24 cellular contexts compared by ENCODE assay signal in the genomic region with DNA sequence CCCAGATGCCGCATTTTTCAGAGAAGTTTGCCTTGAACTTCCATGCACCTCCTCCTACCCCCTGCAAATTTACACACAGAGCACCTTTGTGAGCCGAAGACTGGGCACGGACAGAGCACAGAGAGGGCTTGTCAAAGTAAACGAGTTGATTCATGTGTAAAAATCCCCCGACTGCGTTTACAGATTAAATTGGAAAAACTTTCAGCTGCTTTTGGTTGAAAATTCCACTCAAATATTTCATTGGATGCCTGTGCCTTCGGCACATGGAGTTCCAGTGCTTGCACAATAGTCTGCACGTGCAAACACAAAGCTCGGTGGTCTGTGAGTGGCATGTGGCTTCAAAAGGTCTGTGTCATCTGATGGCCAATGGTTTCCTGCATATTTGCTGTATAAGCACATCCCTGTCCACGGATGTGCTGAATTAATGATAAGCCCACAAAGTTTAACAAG.
DNase-seq lines count a peak whose midpoint lies in the region; ATAC-seq and TF ChIP-seq lines count a peak whose summit lies in the region.
"Had no signal": no experiment of that assay in that cellular context is flagged by ENCODE, and none has a peak within 500 bp of the region (broad histone marks: within the 10 kb centered on the region; RNA-seq: fewer than 3 reads in every experiment).

No MANE protein-coding gene starts in this region.

- 14 to 16% methylated on average over 10 of the region's 10 CpGs for WGBS in GM23248 (ENCODE audit: low coverage in 1 of 2, low lambda C conversion rate in 2 of 2, missing lambda C conversion rate in 2 of 2), 2 experiments

- TF ChIP-seq CTCF in fibroblast of lung (conservative IDR thresholded peaks at IDR 0.05 in 1 of 2, IDR thresholded peaks at IDR 0.05 in 1 of 2; ENCODE audit: low read depth in 1 of 2, low read length in 2 of 2) = no peak
- no peak for TF ChIP-seq CTCF in CD8-positive, alpha-beta T cell (IDR thresholded peaks at IDR 0.05)

- no peak overlapping the region for H3K4me2 ChIP-seq in GM23248 (ENCODE audit: unreplicated experiment)
- no peak overlapping the region for H3K4me2 ChIP-seq in fibroblast of lung (ENCODE audit: extremely low read depth, insufficient read depth, low read length)

- H3K27me3 Mint-ChIP-seq in CD8-positive, alpha-beta T cell (ENCODE audit: low read depth) = peaks cover 36% of the 10 kb centered on the region
- H3K27me3 Mint-ChIP-seq in stimulated activated naive CD8-positive, alpha-beta T cell treated with anti-CD3 and anti-CD28 coated beads, Interleukin-15, amount 100 ng/mL, for 72 hours = peaks cover 39% of the 10 kb centered on the region

- H3K9me3 Mint-ChIP-seq in CD8-positive, alpha-beta T cell = no peaks in the 10 kb centered on the region
- no peaks in the 10 kb centered on the region for H3K9me3 Mint-ChIP-seq in stimulated activated naive CD8-positive, alpha-beta T cell treated with anti-CD3 and anti-CD28 coated beads, Interleukin-15, amount 100 ng/mL, for 72 hours
- H3K9me3 Mint-ChIP-seq: immature natural killer cell, natural killer cell had no signal

- H3K27ac Mint-ChIP-seq in CD8-positive, alpha-beta T cell = no peak overlapping the region
- no peak overlapping the region for H3K27ac Mint-ChIP-seq in stimulated activated naive CD8-positive, alpha-beta T cell treated with anti-CD3 and anti-CD28 coated beads, Interleukin-15, amount 100 ng/mL, for 72 hours
- H3K27ac Mint-ChIP-seq: immature natural killer cell, natural killer cell had no signal

- intact Hi-C loops in CD8-positive, alpha-beta T cell (cut with DNase I, micrococcal nuclease) = no loop called here

- in situ Hi-C loops in GM23248 (cut with MboI) = no loop called here

- H3K36me3 Mint-ChIP-seq in CD8-positive, alpha-beta T cell = no peaks in the 10 kb centered on the region
- H3K36me3 Mint-ChIP-seq: immature natural killer cell, natural killer cell had no signal

- CTCF ChIA-PET in CD8-positive, alpha-beta T cell (lab: Charles Lee) = interaction anchor here (0.7 kb wide), 1 partner anchor 43 kb away, joined by 3 read pairs; no protein-coding TSS in a partner anchor

- DNase-seq in GM23248 = peak; percentile 20
- DNase-seq in RPMI7951 (ENCODE audit: low read depth) = peak; percentile 45
- DNase-seq in fibroblast of lung (ENCODE audit: low read depth in 2 of 2) = peak; percentile 37 to 48
- DNase-seq in retina = peak; percentile 22
- no peak for DNase-seq in CD8-positive, alpha-beta T cell
- DNase-seq in stimulated activated naive CD8-positive, alpha-beta T cell treated with anti-CD3 and anti-CD28 coated beads, Interleukin-15, amount 100 ng/mL, for 72 hours = no peak
- DNase-seq: activated effector memory CD4-positive, alpha-beta T cell treated with Interleukin-2 at 50 U/mL for 16 hours; amniotic stem cell; colonic mucosa; glutamatergic neuron; immature natural killer cell; MM.1S; natural killer cell; NCI-H187; SHP77 treated with DMSO at 0.1 percent for 48 hours; stimulated activated CD4-positive, alpha-beta T cell treated with anti-CD3 and anti-CD28 coated beads, Interleukin-15, amount 100 ng/mL, for 24 hours; stimulated activated naive CD8-positive, alpha-beta T cell treated with anti-CD3 and anti-CD28 coated beads, Interleukin-15, Interleukin-2, amounts not matched to agents 100 U/mL and 50 U/mL, for 24 hours; T1000; upper lobe of left lung had no signal

- H3K4me1 Mint-ChIP-seq in CD8-positive, alpha-beta T cell (ENCODE audit: low read depth) = no peaks in the 10 kb centered on the region
- H3K4me1 Mint-ChIP-seq in stimulated activated naive CD8-positive, alpha-beta T cell treated with anti-CD3 and anti-CD28 coated beads, Interleukin-15, amount 100 ng/mL, for 72 hours = no peaks in the 10 kb centered on the region
- H3K4me1 Mint-ChIP-seq: immature natural killer cell, natural killer cell had no signal

- H3K27me3 ChIP-seq in GM23248 (replicated peaks; ENCODE audit: insufficient read depth) (peaks cover 8% of the 10 kb centered on the region; the same call in 1 of the 2 replicates), fibroblast of lung (ENCODE audit: control insufficient read depth, insufficient read depth, low read length) (no peaks in the 10 kb centered on the region)
- H3K27me3 ChIP-seq in CD8-positive, alpha-beta T cell (ENCODE audit: insufficient read depth, low read length) = no peaks in the 10 kb centered on the region
- H3K27me3 ChIP-seq: colonic mucosa, upper lobe of left lung had no signal

- H3K27ac ChIP-seq in GM23248 (no peak overlapping the region), fibroblast of lung (ENCODE audit: insufficient read depth, low read length) (no peak overlapping the region)
- no peak overlapping the region for H3K27ac ChIP-seq in CD8-positive, alpha-beta T cell (ENCODE audit: low read depth, low read length)
- H3K27ac ChIP-seq: C4-2B, colonic mucosa, prostate gland, upper lobe of left lung had no signal

- H3K4me3 ChIP-seq in GM23248 (no peak overlapping the region), fibroblast of lung (replicated peaks in 1 of 4; ENCODE audit: control extremely low read depth in 1 of 4, insufficient read depth in 1 of 4, low read depth in 3 of 4, low read length in 4 of 4) (no peak overlapping the region)
- no peak overlapping the region for H3K4me3 ChIP-seq in CD8-positive, alpha-beta T cell (ENCODE audit: low read depth, low read length)
- H3K4me3 ChIP-seq: colonic mucosa, prostate gland, upper lobe of left lung had no signal

- POLR2A ChIA-PET in CD8-positive, alpha-beta T cell (lab: Charles Lee) = no interaction called here

- H3F3A ChIP-seq in GM23248 (ENCODE audit: insufficient read depth) = no peaks in the 10 kb centered on the region

- H3K79me2 ChIP-seq in GM23248 (ENCODE audit: insufficient read depth) = no peaks in the 10 kb centered on the region
- H3K79me2 ChIP-seq in fibroblast of lung (ENCODE audit: control insufficient read depth, insufficient read depth, low read length) = no peaks in the 10 kb centered on the region

- H3K4me3 Mint-ChIP-seq in CD8-positive, alpha-beta T cell = no peak overlapping the region
- no peak overlapping the region for H3K4me3 Mint-ChIP-seq in stimulated activated naive CD8-positive, alpha-beta T cell treated with anti-CD3 and anti-CD28 coated beads, Interleukin-15, amount 100 ng/mL, for 72 hours
- H3K4me3 Mint-ChIP-seq: immature natural killer cell, natural killer cell had no signal

- H2AFZ ChIP-seq in GM23248 (no peak overlapping the region), fibroblast of lung (ENCODE audit: low read length) (no peak overlapping the region)

- no peaks in the 10 kb centered on the region for H3K9me2 ChIP-seq in GM23248 (ENCODE audit: insufficient read depth)

- H3K9ac ChIP-seq in GM23248 (no peak overlapping the region), fibroblast of lung (ENCODE audit: insufficient read depth, low read length) (no peak overlapping the region)

- H3K36me3 ChIP-seq in GM23248 (ENCODE audit: low read depth) = no peaks in the 10 kb centered on the region
- H3K36me3 ChIP-seq in fibroblast of lung (ENCODE audit: control insufficient read depth, insufficient read depth, low read length) = no peaks in the 10 kb centered on the region
- no peaks in the 10 kb centered on the region for H3K36me3 ChIP-seq in CD8-positive, alpha-beta T cell (ENCODE audit: insufficient read depth, low read length)
- H3K36me3 ChIP-seq: colonic mucosa, prostate gland, upper lobe of left lung had no signal

- H4K20me1 ChIP-seq in GM23248 (ENCODE audit: insufficient read depth) (no peaks in the 10 kb centered on the region), fibroblast of lung (ENCODE audit: control insufficient read depth, extremely low read depth, insufficient read depth, low read length) (no peaks in the 10 kb centered on the region)

- ATAC-seq in GM21447 (IDR thresholded peaks at IDR 0.05; ENCODE audit: unreplicated experiment) (no peak), HG03045 (IDR thresholded peaks at IDR 0.05; ENCODE audit: unreplicated experiment) (no peak)
- ATAC-seq in CD8-positive, alpha-beta T cell = no peak
- ATAC-seq in stimulated activated naive CD8-positive, alpha-beta T cell treated with anti-CD3 and anti-CD28 coated beads, Interleukin-15, amount 100 ng/mL, for 72 hours = no peak
- ATAC-seq: HCT116; natural killer cell; stimulated activated naive CD8-positive, alpha-beta T cell treated with anti-CD3 and anti-CD28 coated beads, Interleukin-15, Interleukin-2, amounts not matched to agents 100 U/mL and 50 U/mL, for 24 hours had no signal

- 0 out of 2 replicates have a peak, but pooled peaks cover 3% of the 10 kb centered on the region for H3K4me1 ChIP-seq in GM23248 (ENCODE audit: insufficient read depth)
- no peaks in the 10 kb centered on the region for H3K4me1 ChIP-seq in fibroblast of lung (ENCODE audit: control insufficient read depth, extremely low read depth, insufficient read depth, low read length)
- no peaks in the 10 kb centered on the region for H3K4me1 ChIP-seq in CD8-positive, alpha-beta T cell (ENCODE audit: insufficient read depth, low read length)
- H3K4me1 ChIP-seq: colonic mucosa, prostate gland had no signal

- H3K9me3 ChIP-seq in GM23248 (ENCODE audit: low read depth) (no peaks in the 10 kb centered on the region), fibroblast of lung (ENCODE audit: control insufficient read depth, insufficient read depth, low read depth, low read length) (no peaks in the 10 kb centered on the region)
- no peaks in the 10 kb centered on the region for H3K9me3 ChIP-seq in CD8-positive, alpha-beta T cell (ENCODE audit: low read length)
- H3K9me3 ChIP-seq: colonic mucosa, prostate gland, upper lobe of left lung had no signal

Comparison
In these comparisons a context has a peak if more than half of its experiments do, and no peak if none do; other contexts are left out.
1. DNase-seq: peak in GM23248 (single experiment), RPMI7951 (single experiment), fibroblast of lung (2 of 2) and retina (single experiment); none in CD8-positive, alpha-beta T cell (0 of 7) and stimulated activated naive CD8-positive, alpha-beta T cell treated with anti-CD3 and anti-CD28 coated beads, Interleukin-15, amount 100 ng/mL, for 72 hours (0 of 2).